Comparison of ENCODE assay signal across 10 cellular contexts in genomic region chr16:56933828-56934598, GRCh38. TPM values are rescaled to one million over a fixed set of nuclear protein-coding genes. Genes with fewer than 3 reads are reported as not detected.
A peak's percentile ranks its signal among the peaks of the same experiment; 100 is the strongest.
DNase-seq lines count a peak whose midpoint lies in the region; ATAC-seq, FAIRE-seq and TF ChIP-seq lines count a peak whose summit lies in the region.
"Had no signal": no experiment of that assay in that cellular context is flagged by ENCODE, and none has a peak within 500 bp of the region (broad histone marks: within the 10 kb centered on the region; RNA-seq: fewer than 3 reads in every experiment).

No MANE protein-coding gene starts in this region.

- H3K36me3 ChIP-seq in astrocyte (ENCODE audit: insufficient read depth, low read length), result peaks cover 46% of the 10 kb centered on the region
- peaks cover 15% of the 10 kb centered on the region in 2 donors for H3K36me3 ChIP-seq in lung (ENCODE audit: control insufficient read depth in 2 of 2, insufficient read depth in 2 of 2, low read length in 2 of 2)
- peaks cover 36 to 52% (median 39%) of the 10 kb centered on the region in 4 donors for H3K36me3 ChIP-seq in upper lobe of left lung

- H3K4me1 ChIP-seq in astrocyte (ENCODE audit: insufficient read depth, low read length) (peaks cover 10% of the 10 kb centered on the region), lung (ENCODE audit: control insufficient read depth in 2 of 2, insufficient read depth in 2 of 2, low read length in 2 of 2) (peaks cover 0 to 4% of the 10 kb centered on the region in 2 donors), upper lobe of left lung (peaks cover 39 to 67% (median 57%) of the 10 kb centered on the region in 4 donors)

- H3K36me3 Mint-ChIP-seq in activated naive CD4-positive, alpha-beta T cell treated with anti-CD3 and anti-CD28 coated beads, Interleukin-2, amount 10 ng/mL, durations not matched to agents 7 days and 5 days, result peaks cover 59% of the 10 kb centered on the region
- peaks cover 22% of the 10 kb centered on the region for H3K36me3 Mint-ChIP-seq in astrocyte (ENCODE audit: low read depth, unreplicated experiment)

- CTCF ChIA-PET in activated naive CD4-positive, alpha-beta T cell treated with anti-CD3 and anti-CD28 coated beads, Interleukin-2, amount 10 ng/mL, durations not matched to agents 7 days and 5 days (lab: Charles Lee), result interaction anchor here (0.7 to 1.3 kb wide), 3 partner anchors 30 to 67 kb away, joined by 3 to 4 read pairs (median 4); no protein-coding TSS in a partner anchor

- no peak for TF ChIP-seq POLR2A in upper lobe of left lung (IDR thresholded peaks at IDR 0.05)

- H3K4me3 ChIP-seq in astrocyte (ENCODE audit: insufficient read depth, low read depth, low read length), result peak overlapping the region; percentile 85
- H3K4me3 ChIP-seq in lung, result peak overlapping the region; percentile 50
- H3K4me3 ChIP-seq in upper lobe of left lung, result peak overlapping the region; percentile 73 to 98 (median 85)

- H3K27ac ChIP-seq in astrocyte (ENCODE audit: low read depth, low read length) (peak overlapping the region; percentile 6), lung (ENCODE audit: low read depth in 1 of 2, low read length in 1 of 2) (peak overlapping the region in 1 of 2 donors; percentile 99), upper lobe of left lung (peak overlapping the region; percentile 99 to 100 (median 100))

- H3K4me3 Mint-ChIP-seq in activated naive CD4-positive, alpha-beta T cell treated with anti-CD3 and anti-CD28 coated beads, Interleukin-2, amount 10 ng/mL, durations not matched to agents 7 days and 5 days, result peak overlapping the region; percentile 99
- H3K4me3 Mint-ChIP-seq in astrocyte (ENCODE audit: unreplicated experiment), result peak overlapping the region; percentile 95

- peaks cover 67% of the 10 kb centered on the region for H4K20me1 ChIP-seq in astrocyte (ENCODE audit: insufficient read depth, low read length)

- WGBS in lung, 2 donors, result 28 to 56% methylated on average over 8 of the region's 8 CpGs
- WGBS in upper lobe of left lung, 2 donors, result 20 to 31% methylated on average over 8 of the region's 8 CpGs

- H3K27ac Mint-ChIP-seq in activated naive CD4-positive, alpha-beta T cell treated with anti-CD3 and anti-CD28 coated beads, Interleukin-2, amount 10 ng/mL, durations not matched to agents 7 days and 5 days, result peak overlapping the region; percentile 99
- H3K27ac Mint-ChIP-seq in astrocyte (ENCODE audit: unreplicated experiment), result peak overlapping the region; percentile 98

- TF ChIP-seq CTCF in astrocyte (IDR thresholded peaks at IDR 0.05; ENCODE audit: insufficient read depth, low read depth, low read length) (no peak), lung (IDR thresholded peaks at IDR 0.05; ENCODE audit: control extremely low read depth, extremely low read depth) (no peak), upper lobe of left lung (IDR thresholded peaks at IDR 0.05) (no peak)

- H3K4me2 ChIP-seq in astrocyte (ENCODE audit: low read length), result peak overlapping the region; percentile 91

- H3K9me3 ChIP-seq in astrocyte (ENCODE audit: insufficient read depth, low read depth, low read length) (no peaks in the 10 kb centered on the region), lung (ENCODE audit: control insufficient read depth in 2 of 2, insufficient read depth in 1 of 2, low read length in 1 of 2) (no peaks in the 10 kb centered on the region), upper lobe of left lung (no peaks in the 10 kb centered on the region)

- no peak for FAIRE-seq in astrocyte (lab: Jason Lieb, UNC)

- no peak for ATAC-seq in lung (ENCODE audit: insufficient read depth, low FRiP score)
- ATAC-seq in upper lobe of left lung (ENCODE audit: low FRiP score in 2 of 2), result no peak
- ATAC-seq in HG03159 (IDR thresholded peaks at IDR 0.05; ENCODE audit: unreplicated experiment), result no peak

- no peaks in the 10 kb centered on the region for H3K9me3 Mint-ChIP-seq in activated naive CD4-positive, alpha-beta T cell treated with anti-CD3 and anti-CD28 coated beads, Interleukin-2, amount 10 ng/mL, durations not matched to agents 7 days and 5 days
- no peaks in the 10 kb centered on the region for H3K9me3 Mint-ChIP-seq in astrocyte (ENCODE audit: unreplicated experiment)

- H3K4me1 Mint-ChIP-seq in activated naive CD4-positive, alpha-beta T cell treated with anti-CD3 and anti-CD28 coated beads, Interleukin-2, amount 10 ng/mL, durations not matched to agents 7 days and 5 days, result peaks cover 58% of the 10 kb centered on the region
- H3K4me1 Mint-ChIP-seq in astrocyte (ENCODE audit: low read depth, unreplicated experiment), result peaks cover 31% of the 10 kb centered on the region

- no peak for DNase-seq in activated naive CD4-positive, alpha-beta T cell treated with anti-CD3 and anti-CD28 coated beads, Interleukin-2, amount 10 ng/mL, durations not matched to agents 7 days and 5 days
- no peak for DNase-seq in activated naive CD4-positive, alpha-beta T cell treated with anti-CD3 and anti-CD28 coated beads, Interleukin-2, amount 50 U/mL, for 16 hours
- DNase-seq in astrocyte (ENCODE audit: low read depth) (no peak), lung (ENCODE audit: low spot score) (no peak), upper lobe of left lung (no peak), cerebellum (ENCODE audit: low spot score) (no peak)
- DNase-seq in stimulated activated naive CD4-positive, alpha-beta T cell (lab: John Stamatoyannopoulos, UW), result no peak
- DNase-seq: stimulated activated CD8-positive, alpha-beta memory T cell treated with anti-CD3 and anti-CD28 coated beads, Interleukin-4, amount 100 ng/mL, for 48 hours had no signal

- H3K27me3 Mint-ChIP-seq in activated naive CD4-positive, alpha-beta T cell treated with anti-CD3 and anti-CD28 coated beads, Interleukin-2, amount 10 ng/mL, durations not matched to agents 7 days and 5 days, result peaks cover 4% of the 10 kb centered on the region
- H3K27me3 Mint-ChIP-seq in astrocyte (ENCODE audit: low read depth, unreplicated experiment), result no peaks in the 10 kb centered on the region

- peak overlapping the region; percentile 97 for H3K9ac ChIP-seq in astrocyte (ENCODE audit: low read length)

- TF ChIP-seq EP300 in upper lobe of left lung (IDR thresholded peaks at IDR 0.05), result no peak

- H3K27me3 ChIP-seq in astrocyte (ENCODE audit: insufficient read depth, low read length) (no peaks in the 10 kb centered on the region), lung (ENCODE audit: control insufficient read depth, insufficient read depth) (no peaks in the 10 kb centered on the region), upper lobe of left lung (no peaks in the 10 kb centered on the region)

- no peak overlapping the region for H2AFZ ChIP-seq in astrocyte (ENCODE audit: low read depth, low read length)

- peaks cover 69% of the 10 kb centered on the region for H3K79me2 ChIP-seq in astrocyte (ENCODE audit: insufficient read depth, low read length)

RNA-seq across cellular contexts. Expression of gene HERPUD1, which starts 2.1 kb away (rescaled TPM):
- total RNA-seq in astrocyte (234 and 252 TPM in 2 replicates), lung (100 to 1,000 TPM; 159 to 219 TPM), upper lobe of left lung (100 to 1,000 TPM in 5 of 6 donors, 10 to 100 TPM in 1; 81.0 to 283 (median 196) TPM), cerebellum (53.8 TPM)
- polyA plus RNA-seq in lung, result 100 to 1,000 TPM in 1 of 2 donors, 10 to 100 TPM in 1; 70.5 to 128 TPM

RNA-seq across cellular contexts. Expression of gene CETP, which starts 27.7 kb away (rescaled TPM):
- total RNA-seq in astrocyte, result 0.17 TPM in 1 of 2 replicates, not detected in the other
- 1 to 10 TPM in 1 of 2 donors, under 1 TPM in 1; 0.71 to 8.4 TPM for total RNA-seq in lung
- polyA plus RNA-seq in lung, result under 1 TPM; 0.72 to 0.94 TPM
- total RNA-seq in upper lobe of left lung, result 1 to 10 TPM in 1 of 6 donors, under 1 TPM in 4, not detected in 1; 0.29 to 1.5 (median 0.91) TPM
- 1.2 TPM for total RNA-seq in cerebellum
- total RNA-seq: Daoy had no signal

RNA-seq across cellular contexts. Expression of gene NLRC5, which starts 55.3 kb away (rescaled TPM):
- total RNA-seq in astrocyte, result 29.9 and 33.1 TPM in 2 replicates
- 10 to 100 TPM; 24.3 to 46.4 TPM for total RNA-seq in lung
- polyA plus RNA-seq in lung, result 10 to 100 TPM; 23.9 to 37.9 TPM
- total RNA-seq in upper lobe of left lung, result 100 to 1,000 TPM in 2 of 6 donors, 10 to 100 TPM in 4; 29.2 to 361 (median 52.7) TPM
- total RNA-seq in cerebellum, result 4.0 TPM
